8 cellular contexts compared by ENCODE assay signal in genomic region chr11:695606-696381, GRCh38. TPM values are rescaled to one million over a fixed set of nuclear protein-coding genes. Genes with fewer than 3 reads are reported as not detected.
DNase-seq lines count a peak whose midpoint lies in the region; ATAC-seq and TF ChIP-seq lines count a peak whose summit lies in the region.

TSS of gene TMEM80 (plus strand) at chr11:695816. CDS start at chr11:695828, 12 bp downstream.

- peak within 1 kb of the TSS; percentile 85 for H3K4me3 ChIP-seq in GM12864 (ENCODE audit: low read depth, low read length)
- H3K4me3 ChIP-seq in heart left ventricle, result peak within 1 kb of the TSS; percentile 61 to 99 (median 94)

- H3K4me1 ChIP-seq in heart left ventricle, result peaks cover 8 to 45% (median 32%) of the 10 kb centered on the region in 12 donors

- H3K27ac ChIP-seq in adipose tissue (ENCODE audit: low read depth, low read length), result peak within 1 kb of the TSS; percentile 87
- H3K27ac ChIP-seq in heart left ventricle, result peak within 1 kb of the TSS; percentile 98 to 100 (median 100)

- intact Hi-C loops in heart left ventricle (cut with DNase I), result loop anchor here in 1 of 10 donors (5.0 kb wide), 1 partner anchor 128 kb away; no protein-coding TSS in a partner anchor

- no peaks in the 10 kb centered on the region for H3K27me3 Mint-ChIP-seq in type B pancreatic cell

- DNase-seq in GM12864 (ENCODE audit: low read depth) (peak; percentile 92), NCI-H1417 (lab: John Stamatoyannopoulos, UW) (peak; percentile 95 to 99 (median 98)), T follicular helper cell (ENCODE audit: low read depth) (peak; percentile 95), heart left ventricle (peak; percentile 99 to 100 (median 100)), pons (ENCODE audit: low spot score) (peak; percentile 98), type B pancreatic cell (ENCODE audit: extremely low spot score, unreplicated experiment) (peak; percentile 100)

- H3K9me3 Mint-ChIP-seq in type B pancreatic cell, result no peaks in the 10 kb centered on the region

- TF ChIP-seq POLR2A in heart left ventricle (IDR thresholded peaks at IDR 0.05), result peak in 1 of 2 donors; percentile 76

- peak within 1 kb of the TSS; percentile 90 for H3K4me3 Mint-ChIP-seq in type B pancreatic cell

- TF ChIP-seq CTCF in GM12864 (IDR thresholded peaks at IDR 0.05; ENCODE audit: low read depth, low read length, missing control alignments), result no peak
- peak in 1 of 12 donors; percentile 2 for TF ChIP-seq CTCF in heart left ventricle (IDR thresholded peaks at IDR 0.05)
- no peak for TF ChIP-seq CTCF in type B pancreatic cell (conservative IDR thresholded peaks at IDR 0.05)

- no peaks in the 10 kb centered on the region for H3K9me3 ChIP-seq in heart left ventricle

- 0% methylated on average over 73 to 98 of the region's 98 CpGs for WGBS in adipose tissue, 3 donors
- 0 to 1% (median 0%) methylated on average over 22 to 98 of the region's 98 CpGs for whole genome bisulfite sequencing in heart left ventricle, 4 donors

- H3K36me3 Mint-ChIP-seq in type B pancreatic cell, result no peaks in the 10 kb centered on the region

- no peaks in the 10 kb centered on the region for H3K27me3 ChIP-seq in heart left ventricle

- peaks cover 0 to 29% (median 9%) of the 10 kb centered on the region in 9 donors for H3K36me3 ChIP-seq in heart left ventricle

- peak; percentile 73 for ATAC-seq in HG02678 (IDR thresholded peaks at IDR 0.05; ENCODE audit: unreplicated experiment)
- ATAC-seq in heart left ventricle, result peak; percentile 87 to 93 (median 90)

- H3K27ac Mint-ChIP-seq in type B pancreatic cell, result peak within 1 kb of the TSS; percentile 95

- H3K4me1 Mint-ChIP-seq in type B pancreatic cell (ENCODE audit: unreplicated experiment), result peaks cover 36% of the 10 kb centered on the region

RNA-seq across cellular contexts. Expression of gene TMEM80, which starts in this region (rescaled TPM):
- polyA plus RNA-seq in adipose tissue, result 10 to 100 TPM; 18.6 to 27.0 (median 19.8) TPM
- 10 to 100 TPM in 7 of 9 donors, 1 to 10 TPM in 2; 8.9 to 18.2 (median 15.0) TPM for total RNA-seq in heart left ventricle
- polyA plus RNA-seq in heart left ventricle, result 10 to 100 TPM in 1 of 2 donors, 1 to 10 TPM in 1; 8.0 to 14.9 TPM
- 23.2 and 37.4 TPM in 2 replicates for total RNA-seq in type B pancreatic cell (ENCODE audit: low replicate concordance)

Comparison
In these comparisons a context has a peak if more than half of its experiments do, and no peak if none do; other contexts are left out.
1. Peak in every context shown above with its lines: DNase-seq, ATAC-seq, H3K4me3 ChIP-seq and H3K27ac ChIP-seq.